In genomic region chr5:171419663-171420428, GRCh38 we compare ENCODE assay signal across 8 cellular contexts. TPM values are rescaled to one million over a fixed set of nuclear protein-coding genes. Genes with fewer than 3 reads are reported as not detected.
DNase-seq lines count a peak whose midpoint lies in the region; ATAC-seq and TF ChIP-seq lines count a peak whose summit lies in the region.

No MANE protein-coding gene starts in this region.

- no peak overlapping the region for H3K27ac Mint-ChIP-seq in WTC11
- H3K27ac Mint-ChIP-seq in nephron progenitor cell: no peak overlapping the region

- ATAC-seq in GM18502 (IDR thresholded peaks at IDR 0.05; ENCODE audit: poor library complexity, unreplicated experiment): peak; percentile 36
- peak; percentile 29 for ATAC-seq in HG03520 (IDR thresholded peaks at IDR 0.05; ENCODE audit: unreplicated experiment)
- ATAC-seq in WTC11: peak; percentile 3

- POLR2A ChIA-PET in WTC11 (lab: Charles Lee): no interaction called here

- no peaks in the 10 kb centered on the region for H3K36me3 Mint-ChIP-seq in WTC11
- H3K36me3 Mint-ChIP-seq in nephron progenitor cell (ENCODE audit: low read depth): peaks cover 5% of the 10 kb centered on the region

- TF ChIP-seq CTCF in WTC11 (IDR thresholded peaks at IDR 0.05): no peak
- no peak for TF ChIP-seq CTCF in nephron progenitor cell (IDR thresholded peaks at IDR 0.05)

- H3K9me3 Mint-ChIP-seq in WTC11: no peaks in the 10 kb centered on the region
- no peaks in the 10 kb centered on the region for H3K9me3 Mint-ChIP-seq in nephron progenitor cell

- peaks cover 34% of the 10 kb centered on the region for H3K4me1 Mint-ChIP-seq in WTC11
- H3K4me1 Mint-ChIP-seq in nephron progenitor cell: peaks cover 58% of the 10 kb centered on the region

- in situ Hi-C loops in ACHN (cut with HindIII; ENCODE audit: low pct_ligation_motif_present, low pct_unique_long_range_greater_than_20kb, low sequenced_read_pairs): no loop called here

- DNase-seq in ACHN (peak; percentile 22), WTC11 (ENCODE audit: low spot score) (peak; percentile 52), fibroblast of gingiva (ENCODE audit: low read depth) (peak; percentile 16), nephron progenitor cell (peak; percentile 76), NCI-H446 treated with DMSO at 0.1 percent for 48 hours (lab: John Stamatoyannopoulos, UW) (no peak), cerebellar cortex (ENCODE audit: low spot score) (no peak)

- peak overlapping the region; percentile 77 for H3K4me3 Mint-ChIP-seq in WTC11
- peak overlapping the region; percentile 88 for H3K4me3 Mint-ChIP-seq in nephron progenitor cell

- CTCF ChIA-PET in WTC11 (lab: Charles Lee): interaction anchor here (0.6 to 3.6 kb wide), 40 partner anchors 8 to 639 kb away, joined by 3 to 42 read pairs (median 7); partner anchors contain the start of gene FBXW11

- H3K27me3 Mint-ChIP-seq in WTC11 (ENCODE audit: low read depth) (peaks cover 39% of the 10 kb centered on the region), nephron progenitor cell (ENCODE audit: low read depth, poor library complexity) (peaks cover 26% of the 10 kb centered on the region)

TF ChIP-seq in WTC11, 78 proteins besides CTCF, POLR2A, EP300 and RAD21:
- no peak for TF ChIP-seq KAT7 (CRISPR knock-in tag; IDR thresholded peaks at IDR 0.05; ENCODE audit: borderline replicate concordance)
- 0 out of 2 replicates have a peak, but pooled peaks have one; percentile 18 for TF ChIP-seq HMGXB4 (CRISPR knock-in tag; IDR thresholded peaks at IDR 0.05)

RNA-seq across cellular contexts. Expression of gene FGF18, which starts 0.4 kb away (rescaled TPM):
- 0.72 to 1.4 TPM (median 0.87 TPM) in 3 replicates for total RNA-seq in WTC11 (2021)

RNA-seq across cellular contexts. Expression of gene NPM1, which starts 32.2 kb away (rescaled TPM):
- 3,469 to 3,530 TPM (median 3,528 TPM) in 3 replicates for total RNA-seq in WTC11 (2021)

Comparison
In these comparisons a context has a peak if more than half of its experiments do, and no peak if none do; other contexts are left out.
1. DNase-seq: peak in ACHN (single experiment), WTC11 (single experiment), fibroblast of gingiva (single experiment) and nephron progenitor cell (single experiment); none in NCI-H446 treated with DMSO at 0.1 percent for 48 hours (single experiment) and cerebellar cortex (single experiment).
2. Peak in every context shown above with its lines, with median percentiles within 50 percentile points of each other: ATAC-seq.